In the genomic region with DNA sequence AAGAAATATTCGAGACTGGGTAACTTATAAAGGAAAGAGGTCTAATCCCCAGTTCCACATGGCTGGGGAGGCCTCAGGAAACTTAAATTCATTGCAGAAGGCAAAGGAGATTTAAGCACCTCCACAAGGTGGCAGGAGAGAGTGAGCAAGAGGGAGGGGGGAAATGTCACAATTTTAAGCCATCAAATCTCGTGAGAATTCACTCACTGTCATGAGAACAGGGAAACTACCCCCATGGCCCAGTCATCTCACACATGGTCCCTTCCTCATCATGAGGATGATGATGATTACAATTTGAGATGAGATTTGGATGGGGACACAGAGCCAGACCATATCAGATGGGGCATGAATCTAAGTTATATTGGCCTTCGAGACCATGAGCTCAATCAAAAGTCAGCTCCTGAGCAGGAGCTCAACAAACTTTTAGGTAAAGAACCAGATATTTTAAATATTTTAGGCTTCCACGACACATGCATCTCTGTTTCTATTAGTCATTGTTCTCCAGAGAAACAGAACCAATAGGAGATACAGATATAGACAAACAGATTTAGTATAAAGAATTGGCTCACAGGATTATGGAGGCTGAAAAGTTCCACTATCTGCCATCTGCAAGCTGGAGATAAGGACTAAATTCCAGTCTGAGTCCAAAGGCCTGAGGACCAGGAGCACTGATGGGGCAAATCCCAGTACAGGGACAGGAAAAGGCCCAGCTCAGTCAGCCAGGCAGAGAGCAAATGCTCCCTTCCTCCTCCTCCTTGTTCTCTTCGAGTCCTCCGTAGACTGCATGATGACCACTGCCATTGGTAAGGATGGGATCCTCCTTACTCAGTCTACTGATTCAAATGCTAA, we compare ENCODE assay signal across 8 cellular contexts. TPM values are rescaled to one million over a fixed set of nuclear protein-coding genes. Genes with fewer than 3 reads are reported as not detected.
DNase-seq lines count a peak whose midpoint lies in the region; ATAC-seq and TF ChIP-seq lines count a peak whose summit lies in the region.

No MANE protein-coding gene starts in this region.

- H3K27me3 Mint-ChIP-seq in activated naive CD8-positive, alpha-beta T cell treated with anti-CD3 and anti-CD28 coated beads, Interleukin-2, amount 10 ng/mL, durations not matched to agents 7 days and 5 days = no peaks in the 10 kb centered on the region

- no peaks in the 10 kb centered on the region for H3F3A ChIP-seq in PC-3 (ENCODE audit: low read length, unreplicated experiment)

- BruUV-seq in PC-3 (replicated peaks; lab: Mats Ljungman, UMichigan) = no TSS peak

- H3K9me3 Mint-ChIP-seq in activated naive CD8-positive, alpha-beta T cell treated with anti-CD3 and anti-CD28 coated beads, Interleukin-2, amount 10 ng/mL, durations not matched to agents 7 days and 5 days = no peaks in the 10 kb centered on the region

- no peak overlapping the region for H3K9ac ChIP-seq in PC-3 (ENCODE audit: low read length)

- H3K9me2 ChIP-seq in PC-3 (replicated peaks; ENCODE audit: low read length) = no peaks in the 10 kb centered on the region

- intact Hi-C loops in PC-3 (cut with micrococcal nuclease) = loop anchor here (1.0 to 5.0 kb wide), 2 partner anchors 35 to 741 kb away; a partner anchor contains a TSS

- ATAC-seq in PC-3 (peak; percentile 25), HG03175 (IDR thresholded peaks at IDR 0.05; ENCODE audit: unreplicated experiment) (no peak), HG03108 (IDR thresholded peaks at IDR 0.05; ENCODE audit: unreplicated experiment) (no peak), HG03196 (IDR thresholded peaks at IDR 0.05; ENCODE audit: unreplicated experiment) (no peak)
- peak; percentile 28 for ATAC-seq in activated naive CD8-positive, alpha-beta T cell treated with anti-CD3 and anti-CD28 coated beads, Interleukin-2, amount 10 ng/mL, durations not matched to agents 7 days and 5 days (ENCODE audit: low read depth)

- peaks cover 47% of the 10 kb centered on the region for H3K4me1 Mint-ChIP-seq in activated naive CD8-positive, alpha-beta T cell treated with anti-CD3 and anti-CD28 coated beads, Interleukin-2, amount 10 ng/mL, durations not matched to agents 7 days and 5 days

- DNase-seq in PC-3 (peak; percentile 75), lung microvascular endothelial cell (ENCODE audit: low read depth in 2 of 2) (peak; percentile 43 to 61)
- no peak for DNase-seq in activated naive CD8-positive, alpha-beta T cell treated with anti-CD3 and anti-CD28 coated beads, Interleukin-2, amount 10 ng/mL, durations not matched to agents 7 days and 5 days

- POLR2A ChIA-PET in PC-3 (lab: Charles Lee; ENCODE audit: unreplicated experiment) = no interaction called here
- POLR2A ChIA-PET in activated naive CD8-positive, alpha-beta T cell treated with anti-CD3 and anti-CD28 coated beads, Interleukin-2, amount 10 ng/mL, durations not matched to agents 7 days and 5 days (lab: Charles Lee) = interaction anchor here (1.0 to 1.6 kb wide), 3 partner anchors 17 to 77 kb away, joined by 3 to 4 read pairs (median 3); a partner anchor contains a TSS

- H3K4me3 ChIP-seq in GM12875 (ENCODE audit: low read depth, low read length) (no peak overlapping the region), PC-3 (ENCODE audit: low read length) (no peak overlapping the region)

- no peaks in the 10 kb centered on the region for H4K20me1 ChIP-seq in PC-3 (ENCODE audit: low read length)

- peaks cover 40% of the 10 kb centered on the region for H3K36me3 Mint-ChIP-seq in activated naive CD8-positive, alpha-beta T cell treated with anti-CD3 and anti-CD28 coated beads, Interleukin-2, amount 10 ng/mL, durations not matched to agents 7 days and 5 days

- H3K79me2 ChIP-seq in PC-3 (ENCODE audit: low read length) = no peaks in the 10 kb centered on the region

- peak; percentile 82 for TF ChIP-seq CTCF in 22Rv1 (IDR thresholded peaks at IDR 0.05)
- TF ChIP-seq CTCF in GM12875 (IDR thresholded peaks at IDR 0.05; ENCODE audit: borderline replicate concordance, insufficient read depth, low read depth, low read length) = peak; percentile 56
- TF ChIP-seq CTCF in PC-3 (conservative IDR thresholded peaks at IDR 0.05; ENCODE audit: low read depth, low read length) = peak; percentile 78

- no peaks in the 10 kb centered on the region for H3K27me3 ChIP-seq in PC-3 (ENCODE audit: low read length)

- CTCF ChIA-PET in PC-3 (lab: Charles Lee) = interaction anchor here (0.5 to 0.8 kb wide), 5 partner anchors 26 to 273 kb away, joined by 3 to 5 read pairs (median 3); no protein-coding TSS in a partner anchor

- no peak overlapping the region for H3K4me3 Mint-ChIP-seq in activated naive CD8-positive, alpha-beta T cell treated with anti-CD3 and anti-CD28 coated beads, Interleukin-2, amount 10 ng/mL, durations not matched to agents 7 days and 5 days

- H3K27ac ChIP-seq in 22Rv1 = no peak overlapping the region
- no peak overlapping the region for H3K27ac ChIP-seq in PC-3 (ENCODE audit: low read length)

- peaks cover 8% of the 10 kb centered on the region for H3K4me1 ChIP-seq in PC-3 (ENCODE audit: insufficient read depth, low read length)

- H3K9me3 ChIP-seq in PC-3 (ENCODE audit: low read length) = no peaks in the 10 kb centered on the region

- H2AFZ ChIP-seq in PC-3 (ENCODE audit: low read length) = no peak overlapping the region

- H3K36me3 ChIP-seq in PC-3 (ENCODE audit: low read depth, low read length) = no peaks in the 10 kb centered on the region

- H3K27ac Mint-ChIP-seq in activated naive CD8-positive, alpha-beta T cell treated with anti-CD3 and anti-CD28 coated beads, Interleukin-2, amount 10 ng/mL, durations not matched to agents 7 days and 5 days = peak overlapping the region; percentile 35

- H3K4me2 ChIP-seq in PC-3 (ENCODE audit: low read length) = no peak overlapping the region

RNA-seq across cellular contexts. Expression of a gene that starts 24.9 kb away (rescaled TPM):
- total RNA-seq in PC-3 (2014; rRNA removed) = 0.84 and 0.92 TPM in 2 replicates
- total RNA-seq in activated naive CD8-positive, alpha-beta T cell treated with anti-CD3 and anti-CD28 coated beads, Interleukin-2, amount 10 ng/mL, durations not matched to agents 7 days and 5 days = 100 to 1,000 TPM; 135 to 136 TPM
- total RNA-seq in lung microvascular endothelial cell = 29.0 and 30.1 TPM in 2 replicates

Comparison
In these comparisons a context has a peak if more than half of its experiments do, and no peak if none do; other contexts are left out.
1. ATAC-seq: peak in PC-3 (single experiment) and activated naive CD8-positive, alpha-beta T cell treated with anti-CD3 and anti-CD28 coated beads, Interleukin-2, amount 10 ng/mL, durations not matched to agents 7 days and 5 days (single experiment); none in HG03175 (single experiment), HG03108 (single experiment) and HG03196 (single experiment).
2. RNA of a gene that starts 24.9 kb away (total RNA-seq): 135 to 136 TPM in activated naive CD8-positive, alpha-beta T cell treated with anti-CD3 and anti-CD28 coated beads, Interleukin-2, amount 10 ng/mL, durations not matched to agents 7 days and 5 days and 29.0 to 30.1 TPM in lung microvascular endothelial cell; 0.84 to 0.92 TPM in PC-3; every median in the first group is over 10 times any median in the second.
3. Peak in every context shown above with its lines, with median percentiles within 50 percentile points of each other: CTCF ChIP-seq.